Comparison of ENCODE assay signal across 15 cellular contexts in the genomic region with DNA sequence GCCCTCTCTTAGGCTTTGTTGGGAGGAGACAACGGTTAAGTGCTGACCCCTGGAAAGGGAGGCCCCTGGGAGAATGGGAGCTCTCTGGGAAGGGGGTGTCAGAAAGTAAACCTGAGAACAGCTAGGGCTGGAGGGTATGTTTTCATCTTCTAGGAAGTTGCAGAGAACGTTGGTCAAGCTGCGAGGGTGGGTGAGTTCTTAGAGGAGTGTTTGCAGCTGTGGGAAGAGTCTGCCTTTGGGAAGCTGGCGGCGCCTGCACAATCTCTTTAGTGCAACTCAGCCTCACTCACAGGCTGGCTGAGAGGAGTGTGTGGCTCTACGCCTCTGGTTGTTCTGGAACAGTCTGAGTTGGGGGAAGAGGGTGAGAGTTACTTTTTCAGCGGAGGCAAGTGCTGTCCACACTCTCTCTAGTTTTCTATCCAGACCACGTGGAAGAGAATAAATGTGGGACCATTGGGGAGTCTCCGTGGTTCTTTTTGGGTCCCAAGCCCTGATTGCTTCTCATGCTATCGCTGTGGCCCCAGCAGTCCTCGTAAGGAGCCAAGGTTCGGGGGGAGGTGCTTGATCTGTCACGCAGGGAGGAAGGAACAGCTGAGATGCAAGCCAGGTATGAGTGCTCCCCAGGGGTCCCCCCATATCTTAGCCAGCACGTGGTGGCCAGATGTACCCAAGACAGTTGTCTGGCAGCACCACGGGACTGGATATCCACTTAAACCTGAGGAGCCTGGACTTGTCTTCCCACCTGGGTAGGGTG.
DNase-seq lines count a peak whose midpoint lies in the region; ATAC-seq and TF ChIP-seq lines count a peak whose summit lies in the region.
"Had no signal": no experiment of that assay in that cellular context is flagged by ENCODE, and none has a peak within 500 bp of the region (broad histone marks: within the 10 kb centered on the region; RNA-seq: fewer than 3 reads in every experiment).

No MANE protein-coding gene starts in this region.

- no peaks in the 10 kb centered on the region for H3K4me1 Mint-ChIP-seq in activated CD4-positive, alpha-beta T cell treated with anti-CD3 and anti-CD28 coated beads, Interleukin-2, amount 10 ng/mL, durations not matched to agents 7 days and 5 days
- H3K4me1 Mint-ChIP-seq: activated naive CD4-positive, alpha-beta T cell treated with anti-CD3 and anti-CD28 coated beads, Interleukin-2, amount 10 ng/mL, durations not matched to agents 7 days and 5 days had no signal

- 62% methylated on average over 15 of the region's 15 CpGs for WGBS in right cardiac atrium

- H3K9me3 Mint-ChIP-seq in activated CD4-positive, alpha-beta T cell treated with anti-CD3 and anti-CD28 coated beads, Interleukin-2, amount 10 ng/mL, durations not matched to agents 7 days and 5 days: peaks cover 4% of the 10 kb centered on the region

- H3K27ac Mint-ChIP-seq in activated CD4-positive, alpha-beta T cell treated with anti-CD3 and anti-CD28 coated beads, Interleukin-2, amount 10 ng/mL, durations not matched to agents 7 days and 5 days: no peak overlapping the region
- H3K27ac Mint-ChIP-seq: activated naive CD4-positive, alpha-beta T cell treated with anti-CD3 and anti-CD28 coated beads, Interleukin-2, amount 10 ng/mL, durations not matched to agents 7 days and 5 days had no signal

- peak overlapping the region; percentile 70 for H3K4me3 ChIP-seq in OCI-LY3 (ENCODE audit: low read length)
- no peak overlapping the region for H3K4me3 ChIP-seq in right cardiac atrium (ENCODE audit: low read length)
- H3K4me3 ChIP-seq: lung, SK-N-MC had no signal

- ATAC-seq in GM18499 (IDR thresholded peaks at IDR 0.05; ENCODE audit: insufficient read depth, unreplicated experiment) (peak; percentile 27), GM21360 (IDR thresholded peaks at IDR 0.05; ENCODE audit: unreplicated experiment) (peak; percentile 31), HG02973 (IDR thresholded peaks at IDR 0.05; ENCODE audit: unreplicated experiment) (peak; percentile 26), right cardiac atrium (no peak)

- H3K4me2 ChIP-seq in OCI-LY3 (ENCODE audit: low read length): peak overlapping the region; percentile 97

- H3K27ac ChIP-seq in OCI-LY3 (ENCODE audit: low read length): peak overlapping the region; percentile 99
- no peak overlapping the region for H3K27ac ChIP-seq in right cardiac atrium (ENCODE audit: low read length)
- H3K27ac ChIP-seq: SK-N-MC had no signal

- peaks cover 77% of the 10 kb centered on the region for H3K4me1 ChIP-seq in OCI-LY3 (ENCODE audit: low read length)
- no peaks in the 10 kb centered on the region for H3K4me1 ChIP-seq in right cardiac atrium (ENCODE audit: control insufficient read depth, insufficient read depth, low read length)

- H2AFZ ChIP-seq in OCI-LY3 (ENCODE audit: low read depth, low read length): no peak overlapping the region

- no peak overlapping the region for H3K4me3 Mint-ChIP-seq in activated CD4-positive, alpha-beta T cell treated with anti-CD3 and anti-CD28 coated beads, Interleukin-2, amount 10 ng/mL, durations not matched to agents 7 days and 5 days
- H3K4me3 Mint-ChIP-seq: activated naive CD4-positive, alpha-beta T cell treated with anti-CD3 and anti-CD28 coated beads, Interleukin-2, amount 10 ng/mL, durations not matched to agents 7 days and 5 days had no signal

- no peaks in the 10 kb centered on the region for H3K79me2 ChIP-seq in OCI-LY3 (ENCODE audit: low read length)

- H3K27me3 ChIP-seq in OCI-LY3 (ENCODE audit: low read depth, low read length) (no peaks in the 10 kb centered on the region), right cardiac atrium (ENCODE audit: control insufficient read depth, insufficient read depth) (no peaks in the 10 kb centered on the region)

- H3K9ac ChIP-seq in OCI-LY3 (ENCODE audit: low read length): peak overlapping the region; percentile 100

- H3K36me3 ChIP-seq in OCI-LY3 (replicated peaks; ENCODE audit: low read depth, low read length): peaks cover 34% of the 10 kb centered on the region

- CTCF ChIA-PET in activated CD4-positive, alpha-beta T cell treated with anti-CD3 and anti-CD28 coated beads, Interleukin-2, amount 10 ng/mL, durations not matched to agents 7 days and 5 days (lab: Charles Lee): no interaction called here

- H4K20me1 ChIP-seq in OCI-LY3 (ENCODE audit: insufficient read depth, low read length): no peaks in the 10 kb centered on the region

- H3K9me3 ChIP-seq in OCI-LY3 (ENCODE audit: insufficient read depth, low read length) (peaks cover 21% of the 10 kb centered on the region), right cardiac atrium (ENCODE audit: control insufficient read depth, low read length) (no peaks in the 10 kb centered on the region)

- DNase-seq in NCI-H1694 (lab: John Stamatoyannopoulos, UW) (no peak), NCI-H748 treated with DMSO at 0.1 percent for 48 hours (lab: John Stamatoyannopoulos, UW) (no peak), right cardiac atrium (no peak)
- DNase-seq in activated CD4-positive, alpha-beta T cell treated with anti-CD3 and anti-CD28 coated beads, Interleukin-2, amount 10 ng/mL, durations not matched to agents 7 days and 5 days: no peak
- DNase-seq: activated CD4-positive, alpha-beta T cell treated with anti-CD3 and anti-CD28 coated beads for 48 hours; activated naive CD4-positive, alpha-beta T cell treated with anti-CD3 and anti-CD28 coated beads, Interleukin-2, amount 10 ng/mL, durations not matched to agents 7 days and 5 days; dermis blood vessel endothelial cell; glutamatergic neuron; retina had no signal

- POLR2A ChIA-PET in activated CD4-positive, alpha-beta T cell treated with anti-CD3 and anti-CD28 coated beads, Interleukin-2, amount 10 ng/mL, durations not matched to agents 7 days and 5 days (lab: Charles Lee): no interaction called here

- H3K36me3 Mint-ChIP-seq in activated CD4-positive, alpha-beta T cell treated with anti-CD3 and anti-CD28 coated beads, Interleukin-2, amount 10 ng/mL, durations not matched to agents 7 days and 5 days (ENCODE audit: low read depth): no peaks in the 10 kb centered on the region
- H3K36me3 Mint-ChIP-seq: activated naive CD4-positive, alpha-beta T cell treated with anti-CD3 and anti-CD28 coated beads, Interleukin-2, amount 10 ng/mL, durations not matched to agents 7 days and 5 days had no signal

- intact Hi-C loops in right cardiac atrium (cut with DNase I): no loop called here

- no peaks in the 10 kb centered on the region for H3K27me3 Mint-ChIP-seq in activated CD4-positive, alpha-beta T cell treated with anti-CD3 and anti-CD28 coated beads, Interleukin-2, amount 10 ng/mL, durations not matched to agents 7 days and 5 days
- H3K27me3 Mint-ChIP-seq: activated naive CD4-positive, alpha-beta T cell treated with anti-CD3 and anti-CD28 coated beads, Interleukin-2, amount 10 ng/mL, durations not matched to agents 7 days and 5 days had no signal

- no peak for TF ChIP-seq CTCF in OCI-LY3 (IDR thresholded peaks at IDR 0.05; ENCODE audit: low read depth, low read length)

Comparison
In these comparisons a context has a peak if more than half of its experiments do, and no peak if none do; other contexts are left out.
1. ATAC-seq: peak in GM18499 (single experiment), GM21360 (single experiment) and HG02973 (single experiment); none in right cardiac atrium (0 of 2).